Comparison of ENCODE assay signal across 1 cellular context in genomic region chr11:120337896-120338840, GRCh38.
TF ChIP-seq lines count a peak whose summit lies in the region.

No MANE protein-coding gene starts in this region.

TF ChIP-seq in GM23338, 12 proteins besides CTCF, POLR2A, EP300 and RAD21 (continued from another document):
- TF ChIP-seq REST (IDR thresholded peaks at IDR 0.05; ENCODE audit: unreplicated experiment) (no peak), EZH2phosphoT487 (IDR thresholded peaks at IDR 0.05; ENCODE audit: unreplicated experiment) (no peak), ZNF331 (CRISPR knock-in tag; IDR thresholded peaks at IDR 0.05; ENCODE audit: low read depth) (no peak), POLR2AphosphoS5 (IDR thresholded peaks at IDR 0.05; ENCODE audit: low read depth) (no peak), ZNF114 (CRISPR knock-in tag; IDR thresholded peaks at IDR 0.05) (no peak), EZH2 (IDR thresholded peaks at IDR 0.05; ENCODE audit: low read depth, unreplicated experiment) (no peak), JUNB (IDR thresholded peaks at IDR 0.05; ENCODE audit: unreplicated experiment) (no peak), ZNF462 (CRISPR knock-in tag; IDR thresholded peaks at IDR 0.05) (no peak), NANOG (IDR thresholded peaks at IDR 0.05; ENCODE audit: borderline replicate concordance) (no peak), ETS1 (IDR thresholded peaks at IDR 0.05) (no peak)
